In the genomic region with DNA sequence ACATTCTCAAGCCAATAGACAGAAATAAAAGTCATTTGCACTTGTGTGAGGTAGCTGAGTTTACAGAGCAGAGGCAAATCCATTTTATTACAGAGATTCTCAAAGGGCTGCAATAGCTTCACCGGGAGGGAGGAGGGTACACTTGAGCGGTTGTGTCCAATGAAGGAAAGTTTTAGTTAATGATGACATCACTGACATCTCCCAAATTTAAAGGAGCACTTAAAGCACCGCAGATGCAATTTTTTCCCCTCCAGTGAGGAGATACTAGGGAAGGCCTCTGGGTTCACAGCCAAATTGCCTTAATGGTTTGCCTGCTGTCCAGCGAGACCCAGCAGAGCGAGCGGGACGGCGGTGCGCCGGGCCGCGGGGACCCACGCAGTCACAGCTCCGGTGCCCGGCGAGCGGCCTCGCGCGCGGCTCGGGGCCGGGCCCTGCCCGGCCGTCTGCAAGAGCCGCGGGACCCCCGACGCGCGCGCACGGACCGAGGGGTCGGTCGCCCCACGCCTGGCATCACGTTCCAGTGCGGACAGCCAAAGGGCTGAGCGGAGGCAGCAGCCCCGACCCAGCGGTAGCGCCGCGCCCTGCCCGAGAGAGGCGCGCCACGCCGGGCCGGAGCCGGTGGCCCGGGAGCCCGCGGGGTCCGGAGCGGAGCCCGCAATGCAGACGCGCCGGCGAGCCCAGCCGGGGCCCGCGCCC, we compare ENCODE assay signal across 8 cellular contexts. TPM values are rescaled to one million over a fixed set of nuclear protein-coding genes. Genes with fewer than 3 reads are reported as not detected.
DNase-seq lines count a peak whose midpoint lies in the region; ATAC-seq and TF ChIP-seq lines count a peak whose summit lies in the region.

No MANE protein-coding gene starts in this region.

- no TSS peak for BruUV-seq in MCF 10A (replicated peaks; lab: Mats Ljungman, UMichigan)

- H3K27ac ChIP-seq in right lobe of liver (no peak overlapping the region), thoracic aorta (no peak overlapping the region)

- ATAC-seq in GM18858 (IDR thresholded peaks at IDR 0.05; ENCODE audit: unreplicated experiment) (peak; percentile 8), HG03135 (IDR thresholded peaks at IDR 0.05; ENCODE audit: unreplicated experiment) (peak; percentile 14), right lobe of liver (peak in 3 of 4 donors; percentile 3 to 5 (median 5)), thoracic aorta (ENCODE audit: insufficient number of reproducible peaks, low FRiP score, low read depth) (no peak), GM19324 (IDR thresholded peaks at IDR 0.05; ENCODE audit: low FRiP score, unreplicated experiment) (no peak), GM18867 (IDR thresholded peaks at IDR 0.05; ENCODE audit: unreplicated experiment) (no peak)

- H3K4me1 Mint-ChIP-seq in MCF 10A (ENCODE audit: insufficient read depth, unreplicated experiment) = peaks cover 12% of the 10 kb centered on the region

- H3K9me3 Mint-ChIP-seq in MCF 10A (ENCODE audit: unreplicated experiment) = no peaks in the 10 kb centered on the region

- H3K4me1 ChIP-seq in right lobe of liver (no peaks in the 10 kb centered on the region), thoracic aorta (ENCODE audit: control insufficient read depth in 1 of 2, low read depth in 2 of 2) (peaks cover 7 to 9% of the 10 kb centered on the region in 2 donors)

- no peak for DNase-seq in MCF 10A (ENCODE audit: unreplicated experiment)
- DNase-seq in right lobe of liver = peak in 1 of 3 donors; percentile 35
- DNase-seq in thoracic aorta (ENCODE audit: low spot score) = no peak
- DNase-seq in D341Med (ENCODE audit: low spot score) = no peak

- H3K36me3 ChIP-seq in right lobe of liver = no peaks in the 10 kb centered on the region
- H3K36me3 ChIP-seq in thoracic aorta = no peaks in the 10 kb centered on the region

- H3K4me3 ChIP-seq in right lobe of liver = peak overlapping the region; percentile 24 to 78 (median 29)
- peak overlapping the region; percentile 69 for H3K4me3 ChIP-seq in thoracic aorta

- H3K9me3 ChIP-seq in right lobe of liver (no peaks in the 10 kb centered on the region), thoracic aorta (no peaks in the 10 kb centered on the region)

- H3K27ac Mint-ChIP-seq in MCF 10A (ENCODE audit: low read depth, unreplicated experiment) = no peak overlapping the region

- peak overlapping the region; percentile 83 for H3K4me3 Mint-ChIP-seq in MCF 10A (ENCODE audit: unreplicated experiment)

- H3K27me3 ChIP-seq in right lobe of liver (no peaks in the 10 kb centered on the region), thoracic aorta (replicated peaks; ENCODE audit: insufficient read depth) (no peaks in the 10 kb centered on the region)

- 6% methylated on average over 10 of the region's 65 CpGs for WGBS in right lobe of liver (ENCODE audit: insufficient coverage, low coverage, low lambda C conversion rate, missing lambda C conversion rate)

- no peak for TF ChIP-seq CTCF in MCF 10A (IDR thresholded peaks at IDR 0.05; ENCODE audit: unreplicated experiment)
- TF ChIP-seq CTCF in right lobe of liver (IDR thresholded peaks at IDR 0.05) = no peak
- TF ChIP-seq CTCF in thoracic aorta (IDR thresholded peaks at IDR 0.05) = no peak

- no peak for TF ChIP-seq POLR2A in right lobe of liver (IDR thresholded peaks at IDR 0.05)

- POLR2A ChIA-PET in MCF 10A (lab: Yijun Ruan, JAX) = interaction anchor here (1.0 to 1.2 kb wide), 2 partner anchors 10 to 70 kb away, joined by 3 read pairs; no protein-coding TSS in a partner anchor

- no peaks in the 10 kb centered on the region for H3K36me3 Mint-ChIP-seq in MCF 10A (ENCODE audit: insufficient read depth, unreplicated experiment)

- peaks cover 33% of the 10 kb centered on the region for H3K27me3 Mint-ChIP-seq in MCF 10A (ENCODE audit: insufficient read depth, unreplicated experiment)

- intact Hi-C loops in MCF 10A (cut with micrococcal nuclease) (loop anchor here (5.0 to 10.0 kb wide), 3 partner anchors 62 to 222 kb away; no protein-coding TSS in a partner anchor), right lobe of liver (cut with DNase I) (no loop called here)

- CTCF ChIA-PET in MCF 10A (lab: Yijun Ruan, JAX) = interaction anchor here (0.6 to 2.7 kb wide), 8 partner anchors 105 to 396 kb away, joined by 3 to 6 read pairs (median 3); no protein-coding TSS in a partner anchor

RNA-seq across cellular contexts. Expression of a gene that starts 0.7 kb away (rescaled TPM):
- 0.96 and 1.9 TPM in 2 replicates for total RNA-seq in MCF 10A (2022)
- total RNA-seq in right lobe of liver = 1 to 10 TPM in 2 of 6 experiments, under 1 TPM in 4; 0.42 to 2.3 (median 0.85) TPM
- total RNA-seq in thoracic aorta = 1 to 10 TPM; 3.4 to 4.7 TPM

Comparison
In these comparisons a context has a peak if more than half of its experiments do, and no peak if none do; other contexts are left out.
1. ATAC-seq: peak in GM18858 (single experiment), HG03135 (single experiment) and right lobe of liver (3 of 4); none in thoracic aorta (single experiment), GM19324 (single experiment) and GM18867 (single experiment).